In genomic region chrX:40912166-40912565, GRCh38 we compare ENCODE assay signal across 2 cellular contexts.
TF ChIP-seq lines count a peak whose summit lies in the region.

No MANE protein-coding gene starts in this region.

TF ChIP-seq in IMR-90, 13 proteins besides CTCF, POLR2A, EP300 and RAD21:
- TF ChIP-seq FOS (IDR thresholded peaks at IDR 0.05; ENCODE audit: low read depth, low read length) = no peak

TF ChIP-seq in H1, 55 proteins besides CTCF, POLR2A, EP300 and RAD21:
- no peak for TF ChIP-seq MAFK (IDR thresholded peaks at IDR 0.05; ENCODE audit: low read depth, low read length)
- no peak for TF ChIP-seq CHD7 (IDR thresholded peaks at IDR 0.05; ENCODE audit: insufficient replicate concordance, low read length)
